Comparison of ENCODE assay signal across 19 cellular contexts in the genomic region with DNA sequence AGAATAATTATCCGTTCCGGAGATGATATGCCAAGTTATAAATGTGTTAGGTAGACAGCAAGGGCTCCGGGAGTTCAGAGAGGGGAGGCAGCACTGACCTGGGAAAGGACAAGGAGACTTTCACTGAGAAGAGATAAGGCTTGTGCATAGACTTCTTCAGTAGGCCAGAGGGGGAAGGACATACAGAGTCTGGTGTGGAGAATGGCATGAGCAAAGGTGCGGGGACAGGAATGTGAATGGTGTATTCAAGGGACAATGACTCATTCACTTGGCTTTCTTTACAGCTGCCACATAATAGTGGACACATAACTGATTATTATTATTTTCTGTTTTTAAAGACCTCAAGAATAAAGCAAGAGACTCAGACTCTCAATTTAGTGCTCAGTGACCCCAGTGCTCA. TPM values are rescaled to one million over a fixed set of nuclear protein-coding genes. Genes with fewer than 3 reads are reported as not detected.
DNase-seq lines count a peak whose midpoint lies in the region; TF ChIP-seq lines count a peak whose summit lies in the region.
"Had no signal": no experiment of that assay in that cellular context is flagged by ENCODE, and none has a peak within 500 bp of the region (broad histone marks: within the 10 kb centered on the region; RNA-seq: fewer than 3 reads in every experiment).

No MANE protein-coding gene starts in this region.

- no peaks in the 10 kb centered on the region for H3K36me3 Mint-ChIP-seq in CD4-positive, alpha-beta memory T cell
- H3K36me3 Mint-ChIP-seq: activated naive CD8-positive, alpha-beta T cell treated with anti-CD3 and anti-CD28 coated beads, Interleukin-2, amount 10 ng/mL, durations not matched to agents 7 days and 5 days had no signal

- CTCF ChIA-PET in CD4-positive, alpha-beta memory T cell (lab: Charles Lee; ENCODE audit: partially characterized antibody), result interaction anchor here (0.6 kb wide), 1 partner anchor 485 kb away, joined by 3 read pairs; no protein-coding TSS in a partner anchor

- no peak overlapping the region for H3K27ac Mint-ChIP-seq in CD4-positive, alpha-beta memory T cell
- H3K27ac Mint-ChIP-seq: activated B cell treated with CpG ODN at 0.5 μM for 24 hours; activated naive CD8-positive, alpha-beta T cell treated with anti-CD3 and anti-CD28 coated beads, Interleukin-2, amount 10 ng/mL, durations not matched to agents 7 days and 5 days had no signal

- POLR2A ChIA-PET in CD4-positive, alpha-beta memory T cell (lab: Charles Lee; ENCODE audit: partially characterized antibody), result no interaction called here

- no peak for TF ChIP-seq EP300 in suprapubic skin (IDR thresholded peaks at IDR 0.05)

- in situ Hi-C loops in astrocyte of the spinal cord (cut with HindIII; ENCODE audit: low sequenced_read_pairs), result no loop called here

- WGBS in suprapubic skin, result 84% methylated on average over 4 of the region's 4 CpGs

- intact Hi-C loops in CD4-positive, alpha-beta memory T cell (cut with micrococcal nuclease), result no loop called here

- H3K4me3 ChIP-seq in astrocyte of the spinal cord (ENCODE audit: low read depth, low read length), result no peak overlapping the region
- no peak overlapping the region for H3K4me3 ChIP-seq in CD4-positive, alpha-beta memory T cell (ENCODE audit: low read length in 2 of 2)
- H3K4me3 ChIP-seq in suprapubic skin, result no peak overlapping the region
- H3K4me3 ChIP-seq: dorsolateral prefrontal cortex, prostate gland, vagina had no signal

- H3K27ac ChIP-seq in CD4-positive, alpha-beta memory T cell (ENCODE audit: low read depth, low read length), result no peak overlapping the region
- H3K27ac ChIP-seq in suprapubic skin, result no peak overlapping the region
- H3K27ac ChIP-seq: dorsolateral prefrontal cortex, KMS-11, prostate gland, vagina had no signal

- H3K36me3 ChIP-seq in CD4-positive, alpha-beta memory T cell (ENCODE audit: insufficient read depth, low read length), result no peaks in the 10 kb centered on the region
- H3K36me3 ChIP-seq in suprapubic skin, result no peaks in the 10 kb centered on the region
- H3K36me3 ChIP-seq: prostate gland, vagina had no signal

- H3K9me3 Mint-ChIP-seq in CD4-positive, alpha-beta memory T cell, result no peaks in the 10 kb centered on the region
- H3K9me3 Mint-ChIP-seq: activated B cell treated with CpG ODN at 0.5 μM for 24 hours; activated naive CD8-positive, alpha-beta T cell treated with anti-CD3 and anti-CD28 coated beads, Interleukin-2, amount 10 ng/mL, durations not matched to agents 7 days and 5 days had no signal

- H3K4me1 Mint-ChIP-seq in CD4-positive, alpha-beta memory T cell, result peaks cover 0 to 2% (median under 1%) of the 10 kb centered on the region in 4 donors

- TF ChIP-seq POLR2A in suprapubic skin (IDR thresholded peaks at IDR 0.05), result no peak

- H3K9me3 ChIP-seq in CD4-positive, alpha-beta memory T cell (ENCODE audit: control insufficient read depth in 1 of 2, low read length in 2 of 2), result no peaks in the 10 kb centered on the region
- H3K9me3 ChIP-seq in suprapubic skin, result no peaks in the 10 kb centered on the region
- H3K9me3 ChIP-seq: prostate gland, vagina had no signal

- TF ChIP-seq CTCF in astrocyte of the spinal cord (IDR thresholded peaks at IDR 0.05; ENCODE audit: low read depth, low read length), result no peak
- TF ChIP-seq CTCF in suprapubic skin (IDR thresholded peaks at IDR 0.05), result no peak

- DNase-seq in COLO829 (ENCODE audit: low spot score) (peak; percentile 57), LoVo (ENCODE audit: low spot score) (peak; percentile 40), astrocyte of the spinal cord (ENCODE audit: low read depth, low spot score) (peak; percentile 20), lung microvascular endothelial cell (ENCODE audit: low read depth in 2 of 2) (peak; percentile 33 to 63), hypothalamus (lab: John Stamatoyannopoulos, UW) (no peak), NCI-H2227 treated with DMSO at 0.1 percent for 48 hours (lab: John Stamatoyannopoulos, UW) (no peak), suprapubic skin (ENCODE audit: low spot score in 2 of 2) (no peak)
- no peak for DNase-seq in CD4-positive, alpha-beta memory T cell
- DNase-seq: activated B cell treated with CpG ODN at 0.5 μM for 24 hours; activated CD8-positive, alpha-beta memory T cell treated with anti-CD3 and anti-CD28 coated beads, Interleukin-2, amount 50 U/mL, for 4 hours; activated naive CD8-positive, alpha-beta T cell treated with anti-CD3 and anti-CD28 coated beads, Interleukin-2, amount 10 ng/mL, durations not matched to agents 7 days and 5 days; DMS 273 treated with DMSO at 0.1 percent for 48 hours; NCI-H2029 treated with DMSO at 0.1 percent for 48 hours; stimulated activated CD4-positive, alpha-beta T cell treated with anti-CD3 and anti-CD28 coated beads, Interleukin-1b, Interleukin-23, amount 100 ng/mL, for 48 hours had no signal

- H3K4me3 Mint-ChIP-seq in CD4-positive, alpha-beta memory T cell, result no peak overlapping the region
- H3K4me3 Mint-ChIP-seq: activated B cell treated with CpG ODN at 0.5 μM for 24 hours; activated naive CD8-positive, alpha-beta T cell treated with anti-CD3 and anti-CD28 coated beads, Interleukin-2, amount 10 ng/mL, durations not matched to agents 7 days and 5 days had no signal

- peaks cover 0 to 3% of the 10 kb centered on the region in 2 donors for H3K27me3 Mint-ChIP-seq in CD4-positive, alpha-beta memory T cell
- H3K27me3 Mint-ChIP-seq: activated naive CD8-positive, alpha-beta T cell treated with anti-CD3 and anti-CD28 coated beads, Interleukin-2, amount 10 ng/mL, durations not matched to agents 7 days and 5 days had no signal

- H3K27me3 ChIP-seq in CD4-positive, alpha-beta memory T cell (ENCODE audit: insufficient read depth, low read length), result no peaks in the 10 kb centered on the region
- H3K27me3 ChIP-seq in suprapubic skin, result no peaks in the 10 kb centered on the region
- H3K27me3 ChIP-seq: dorsolateral prefrontal cortex, vagina had no signal

- no peaks in the 10 kb centered on the region for H3K4me1 ChIP-seq in CD4-positive, alpha-beta memory T cell (ENCODE audit: insufficient read depth, low read length)
- H3K4me1 ChIP-seq in suprapubic skin, result peaks cover 5% of the 10 kb centered on the region
- H3K4me1 ChIP-seq: vagina had no signal

RNA-seq across cellular contexts. Expression of gene ACBD6, which starts 24.9 kb away (rescaled TPM):
- 46.2 and 47.9 TPM in 2 replicates for total RNA-seq in lung microvascular endothelial cell
- 10 to 100 TPM; 55.1 to 64.2 TPM for total RNA-seq in CD4-positive, alpha-beta memory T cell
- 10 to 100 TPM; 31.7 to 34.8 TPM for polyA plus RNA-seq in CD4-positive, alpha-beta memory T cell
- total RNA-seq in suprapubic skin, result 10 to 100 TPM; 26.5 to 38.5 (median 33.3) TPM

RNA-seq across cellular contexts. Expression of gene OVAAL, which starts 31.5 kb away (rescaled TPM):
- total RNA-seq in lung microvascular endothelial cell (not detected in 2 replicates), suprapubic skin (not detected)
- total RNA-seq in CD4-positive, alpha-beta memory T cell, result not detected
- not detected for polyA plus RNA-seq in CD4-positive, alpha-beta memory T cell
- total RNA-seq: activated B cell treated with CpG ODN at 0.5 μM for 24 hours; activated naive CD8-positive, alpha-beta T cell treated with anti-CD3 and anti-CD28 coated beads, Interleukin-2, amount 10 ng/mL, durations not matched to agents 7 days and 5 days; mucosa of gallbladder; vagina had no signal

Comparison
In these comparisons a context has a peak if more than half of its experiments do, and no peak if none do; other contexts are left out.
1. DNase-seq: peak in COLO829 (single experiment), LoVo (single experiment), astrocyte of the spinal cord (single experiment) and lung microvascular endothelial cell (2 of 2); none in hypothalamus (0 of 51), CD4-positive, alpha-beta memory T cell (0 of 5), NCI-H2227 treated with DMSO at 0.1 percent for 48 hours (single experiment) and suprapubic skin (0 of 2).